In the genomic region with DNA sequence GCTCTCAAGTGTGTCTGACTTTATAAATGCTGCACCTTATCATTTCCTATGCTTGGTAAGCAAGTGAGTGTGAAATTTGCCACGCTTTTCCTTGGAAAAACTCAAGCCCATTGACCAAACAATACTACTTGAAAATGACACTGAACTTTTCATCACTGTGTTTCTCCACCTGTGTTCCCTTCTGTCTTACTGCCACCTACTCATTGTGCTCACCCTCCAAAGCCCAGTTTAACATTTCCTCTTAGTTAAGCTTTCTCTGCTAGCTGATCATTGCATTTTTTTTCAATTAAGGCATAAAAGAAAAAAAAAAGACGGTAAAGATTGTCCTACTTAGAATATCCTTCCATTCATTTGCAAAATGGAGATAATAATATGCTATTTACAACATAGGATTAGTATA, we compare ENCODE assay signal across 26 cellular contexts.
DNase-seq lines count a peak whose midpoint lies in the region; ATAC-seq, FAIRE-seq and TF ChIP-seq lines count a peak whose summit lies in the region.
"Had no signal": no experiment of that assay in that cellular context is flagged by ENCODE, and none has a peak within 500 bp of the region (broad histone marks: within the 10 kb centered on the region; RNA-seq: fewer than 3 reads in every experiment).

No MANE protein-coding gene starts in this region.

- SMC1A ChIA-PET in GM12878 (lab: Charles Lee; ENCODE audit: uncharacterized antibody, unreplicated experiment): interaction anchor here (0.7 to 8.7 kb wide), 10 partner anchors 16 to 425 kb away, joined by 3 to 91 read pairs (median 4); no protein-coding TSS in a partner anchor

- ATAC-seq in activated CD8-positive, alpha-beta T cell treated with anti-CD3 and anti-CD28 coated beads, Interleukin-2, amount 10 ng/mL, durations not matched to agents 7 days and 5 days: no peak
- ATAC-seq in activated CD8-positive, alpha-beta T cell treated with anti-CD3 and anti-CD28 coated beads for 36 hours: no peak
- ATAC-seq in GM12878 (no peak), GM21381 (IDR thresholded peaks at IDR 0.05; ENCODE audit: unreplicated experiment) (no peak)
- ATAC-seq: HepG2, T-cell had no signal

- WGBS in GM12878 (ENCODE audit: insufficient coverage, insufficient replicate concordance, low lambda C conversion rate, missing lambda C conversion rate): 50% methylated on average over 2 of the region's 2 CpGs

- peaks cover 17% of the 10 kb centered on the region for H3K36me3 Mint-ChIP-seq in activated CD8-positive, alpha-beta T cell treated with anti-CD3 and anti-CD28 coated beads, Interleukin-2, amount 10 ng/mL, durations not matched to agents 7 days and 5 days (ENCODE audit: low read depth)
- no peaks in the 10 kb centered on the region for H3K36me3 Mint-ChIP-seq in activated CD8-positive, alpha-beta T cell treated with anti-CD3 and anti-CD28 coated beads for 36 hours (ENCODE audit: low read depth)
- H3K36me3 Mint-ChIP-seq: T-cell had no signal

- no peaks in the 10 kb centered on the region for H3K9me3 ChIP-seq in GM12878 (replicated peaks; ENCODE audit: control insufficient read depth, insufficient read depth, low read length)
- H3K9me3 ChIP-seq: BLaER1 had no signal

- H2AFZ ChIP-seq in GM12878 (ENCODE audit: control insufficient read depth, low read depth, low read length): no peak overlapping the region
- H2AFZ ChIP-seq: PC-9 had no signal

- no peak for DNase-seq in activated CD8-positive, alpha-beta T cell treated with anti-CD3 and anti-CD28 coated beads, Interleukin-2, amount 10 ng/mL, durations not matched to agents 7 days and 5 days
- no peak for DNase-seq in activated CD8-positive, alpha-beta T cell treated with anti-CD3 and anti-CD28 coated beads for 36 hours
- no peak for DNase-seq in HTR-8/SVneo (ENCODE audit: insufficient read length, low spot score)
- no peak for DNase-seq in GM12878 (ENCODE audit: low read depth, low spot score)
- DNase-seq in AML-193 (lab: John Stamatoyannopoulos, UW): no peak
- DNase-seq in ecto neural progenitor cell (ENCODE audit: low spot score): no peak
- DNase-seq: 8988T; ACHN; CD4-positive, alpha-beta T cell; Kasumi-1; NCI-H1092 treated with DMSO at 0.1 percent for 48 hours; NCI-H146; NCI-H1930; NCI-H2107; NCI-H446; NCI-H524 treated with DMSO at 0.1 percent for 48 hours; NCI-H774; PC-9; Right ventricle myocardium superior; T-cell had no signal

- no peak overlapping the region for H3K4me3 ChIP-seq in GM12878
- H3K4me3 ChIP-seq: BLaER1, PC-9 had no signal

- no peak overlapping the region for H3K9ac ChIP-seq in GM12878 (ENCODE audit: control insufficient read depth, insufficient read depth, low read length)
- H3K9ac ChIP-seq: BLaER1 had no signal

- no peaks in the 10 kb centered on the region for H3K79me2 ChIP-seq in GM12878 (ENCODE audit: control insufficient read depth, insufficient read depth, low read length)

- H3K27ac Mint-ChIP-seq in activated CD8-positive, alpha-beta T cell treated with anti-CD3 and anti-CD28 coated beads, Interleukin-2, amount 10 ng/mL, durations not matched to agents 7 days and 5 days: peak overlapping the region; percentile 32
- H3K27ac Mint-ChIP-seq in activated CD8-positive, alpha-beta T cell treated with anti-CD3 and anti-CD28 coated beads for 36 hours: no peak overlapping the region
- H3K27ac Mint-ChIP-seq: CD4-positive, alpha-beta T cell; T-cell had no signal

- H3K4me2 ChIP-seq in GM12878 (ENCODE audit: control insufficient read depth, insufficient read depth): no peak overlapping the region
- H3K4me2 ChIP-seq: BLaER1, PC-9 had no signal

- RAD21 ChIA-PET in GM12878 (lab: Charles Lee; ENCODE audit: unreplicated experiment): interaction anchor here (0.9 to 1.6 kb wide), 11 partner anchors 10 to 516 kb away, joined by 3 to 5 read pairs (median 3); a partner anchor contains a TSS

- CTCF ChIA-PET in activated CD8-positive, alpha-beta T cell treated with anti-CD3 and anti-CD28 coated beads, Interleukin-2, amount 10 ng/mL, durations not matched to agents 7 days and 5 days (lab: Charles Lee): interaction anchor here (1.1 to 2.7 kb wide), 2 partner anchors 29 to 31 kb away, joined by 3 to 8 read pairs; no protein-coding TSS in a partner anchor
- CTCF ChIA-PET in activated CD8-positive, alpha-beta T cell treated with anti-CD3 and anti-CD28 coated beads for 36 hours (lab: Charles Lee): no interaction called here
- CTCF ChIA-PET in GM12878 (lab: Yijun Ruan, JAX): interaction anchor here (0.6 to 4.2 kb wide), 12 partner anchors 9 to 425 kb away, joined by 3 to 37 read pairs (median 4); no protein-coding TSS in a partner anchor

- intact Hi-C loops in activated CD8-positive, alpha-beta T cell treated with anti-CD3 and anti-CD28 coated beads for 36 hours (cut with micrococcal nuclease): no loop called here
- intact Hi-C loops in GM12878 (cut with micrococcal nuclease; ENCODE audit: unreplicated experiment): no loop called here

- no peaks in the 10 kb centered on the region for H3K36me3 ChIP-seq in GM12878 (ENCODE audit: control insufficient read depth in 2 of 2, insufficient read depth in 2 of 2, low read length in 1 of 2)
- H3K36me3 ChIP-seq: BLaER1 had no signal

- peak; percentile 51 for FAIRE-seq in HTR-8/SVneo (lab: Jason Lieb, UNC)
- FAIRE-seq in GM12878 (lab: Jason Lieb, UNC): no peak
- FAIRE-seq: D721Med, G401.6, HepG2 had no signal

- H3K4me1 ChIP-seq in GM12878 (ENCODE audit: control insufficient read depth, insufficient read depth, low read length): peaks cover 42% of the 10 kb centered on the region

- POLR2A ChIA-PET in activated CD8-positive, alpha-beta T cell treated with anti-CD3 and anti-CD28 coated beads, Interleukin-2, amount 10 ng/mL, durations not matched to agents 7 days and 5 days (lab: Charles Lee): no interaction called here
- POLR2A ChIA-PET in activated CD8-positive, alpha-beta T cell treated with anti-CD3 and anti-CD28 coated beads for 36 hours (lab: Charles Lee): no interaction called here
- POLR2A ChIA-PET in GM12878 (lab: Charles Lee): no interaction called here

- no peaks in the 10 kb centered on the region for H3K27me3 ChIP-seq in GM12878 (replicated peaks in 1 of 2; ENCODE audit: control insufficient read depth in 2 of 2, insufficient read depth in 2 of 2, low read length in 1 of 2)
- H3K27me3 ChIP-seq: BLaER1 had no signal

- peaks cover 4% of the 10 kb centered on the region for H3K27me3 Mint-ChIP-seq in activated CD8-positive, alpha-beta T cell treated with anti-CD3 and anti-CD28 coated beads, Interleukin-2, amount 10 ng/mL, durations not matched to agents 7 days and 5 days (ENCODE audit: low read depth)
- peaks cover 7% of the 10 kb centered on the region for H3K27me3 Mint-ChIP-seq in activated CD8-positive, alpha-beta T cell treated with anti-CD3 and anti-CD28 coated beads for 36 hours
- H3K27me3 Mint-ChIP-seq: CD4-positive, alpha-beta T cell; T-cell had no signal

- TF ChIP-seq RAD21 in GM12878 (IDR thresholded peaks at IDR 0.05; ENCODE audit: insufficient read depth, low read depth, low read length): peak; percentile 57

- H3K4me1 Mint-ChIP-seq in activated CD8-positive, alpha-beta T cell treated with anti-CD3 and anti-CD28 coated beads, Interleukin-2, amount 10 ng/mL, durations not matched to agents 7 days and 5 days (ENCODE audit: low read depth): peaks cover 82% of the 10 kb centered on the region
- H3K4me1 Mint-ChIP-seq in activated CD8-positive, alpha-beta T cell treated with anti-CD3 and anti-CD28 coated beads for 36 hours (ENCODE audit: low read depth): peaks cover 43% of the 10 kb centered on the region

- H3K27ac ChIP-seq in GM12878 (ENCODE audit: control insufficient read depth, insufficient read depth): no peak overlapping the region
- H3K27ac ChIP-seq: BLaER1, HL-60, PC-9 had no signal

- no peaks in the 10 kb centered on the region for H3K9me3 Mint-ChIP-seq in activated CD8-positive, alpha-beta T cell treated with anti-CD3 and anti-CD28 coated beads, Interleukin-2, amount 10 ng/mL, durations not matched to agents 7 days and 5 days (ENCODE audit: insufficient read depth)
- H3K9me3 Mint-ChIP-seq in activated CD8-positive, alpha-beta T cell treated with anti-CD3 and anti-CD28 coated beads for 36 hours: no peaks in the 10 kb centered on the region
- H3K9me3 Mint-ChIP-seq: CD4-positive, alpha-beta T cell; T-cell had no signal

- no peak for TF ChIP-seq EP300 in GM12878 (IDR thresholded peaks at IDR 0.05; ENCODE audit: borderline replicate concordance in 1 of 2, control insufficient read depth in 1 of 2, low read depth in 2 of 2, low read length in 2 of 2)

- no peak overlapping the region for H3K4me3 Mint-ChIP-seq in activated CD8-positive, alpha-beta T cell treated with anti-CD3 and anti-CD28 coated beads, Interleukin-2, amount 10 ng/mL, durations not matched to agents 7 days and 5 days
- no peak overlapping the region for H3K4me3 Mint-ChIP-seq in activated CD8-positive, alpha-beta T cell treated with anti-CD3 and anti-CD28 coated beads for 36 hours
- H3K4me3 Mint-ChIP-seq: CD4-positive, alpha-beta T cell; T-cell had no signal

- no peaks in the 10 kb centered on the region for H4K20me1 ChIP-seq in GM12878 (ENCODE audit: control insufficient read depth, insufficient read depth)
- H4K20me1 ChIP-seq: BLaER1 had no signal

- TF ChIP-seq POLR2A in GM12878 (IDR thresholded peaks at IDR 0.05; ENCODE audit: low read depth, low read length): no peak

- no peak for TF ChIP-seq CTCF in activated CD8-positive, alpha-beta T cell treated with anti-CD3 and anti-CD28 coated beads for 36 hours (IDR thresholded peaks at IDR 0.05)
- TF ChIP-seq CTCF in GM12878 (IDR thresholded peaks at IDR 0.05 in 2 of 3, conservative IDR thresholded peaks at IDR 0.05 in 1 of 3; ENCODE audit: control insufficient read depth in 2 of 3, extremely low read depth in 1 of 3, insufficient read depth in 1 of 3, low read depth in 3 of 3, low read length in 3 of 3): peak; percentile 38 to 50 (median 43); a peak in 4 of 6 replicates

- BruUV-seq in GM12878 (replicated peaks; lab: Mats Ljungman, UMichigan): no TSS peak

- in situ Hi-C loops in GM12878 (cut with MboI): no loop called here

TF ChIP-seq in GM12878, 131 proteins besides CTCF, POLR2A, EP300 and RAD21 (continues in another document):
- TF ChIP-seq, protein P1, sequence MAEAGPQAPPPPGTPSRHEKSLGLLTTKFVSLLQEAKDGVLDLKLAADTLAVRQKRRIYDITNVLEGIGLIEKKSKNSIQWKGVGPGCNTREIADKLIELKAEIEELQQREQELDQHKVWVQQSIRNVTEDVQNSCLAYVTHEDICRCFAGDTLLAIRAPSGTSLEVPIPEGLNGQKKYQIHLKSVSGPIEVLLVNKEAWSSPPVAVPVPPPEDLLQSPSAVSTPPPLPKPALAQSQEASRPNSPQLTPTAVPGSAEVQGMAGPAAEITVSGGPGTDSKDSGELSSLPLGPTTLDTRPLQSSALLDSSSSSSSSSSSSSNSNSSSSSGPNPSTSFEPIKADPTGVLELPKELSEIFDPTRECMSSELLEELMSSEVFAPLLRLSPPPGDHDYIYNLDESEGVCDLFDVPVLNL (IDR thresholded peaks at IDR 0.05; ENCODE audit: low read depth, low read length): no peak
- TF ChIP-seq SMC3 (IDR thresholded peaks at IDR 0.05; ENCODE audit: borderline replicate concordance, low read length): peak; percentile 28; the same call in 1 of the 2 replicates
